ENCODE assay signal across 1 cellular context in genomic region chr6:111591370-111591900, GRCh38.
A peak's percentile ranks its signal among the peaks of the same experiment; 100 is the strongest.
TF ChIP-seq lines count a peak whose summit lies in the region.

No MANE protein-coding gene starts in this region.

TF ChIP-seq in HEK293, 187 proteins besides CTCF, POLR2A, EP300 and RAD21 (continued from another document and continues in another):
- TF ChIP-seq ZNF398 (tag by site-specific recombination; IDR thresholded peaks at IDR 0.05), result no peak
- TF ChIP-seq ZNF132 (tag by site-specific recombination; IDR thresholded peaks at IDR 0.05; ENCODE audit: borderline replicate concordance), result no peak
- TF ChIP-seq, protein P1, sequence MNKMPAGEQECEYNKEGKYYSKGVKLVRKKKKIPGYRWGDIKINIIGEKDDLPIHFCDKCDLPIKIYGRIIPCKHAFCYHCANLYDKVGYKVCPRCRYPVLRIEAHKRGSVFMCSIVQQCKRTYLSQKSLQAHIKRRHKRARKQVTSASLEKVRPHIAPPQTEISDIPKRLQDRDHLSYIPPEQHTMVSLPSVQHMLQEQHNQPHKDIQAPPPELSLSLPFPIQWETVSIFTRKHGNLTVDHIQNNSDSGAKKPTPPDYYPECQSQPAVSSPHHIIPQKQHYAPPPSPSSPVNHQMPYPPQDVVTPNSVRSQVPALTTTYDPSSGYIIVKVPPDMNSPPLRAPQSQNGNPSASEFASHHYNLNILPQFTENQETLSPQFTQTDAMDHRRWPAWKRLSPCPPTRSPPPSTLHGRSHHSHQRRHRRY (tag by site-specific recombination; IDR thresholded peaks at IDR 0.05), result no peak
- TF ChIP-seq ZFP3 (tag by site-specific recombination; IDR thresholded peaks at IDR 0.05; ENCODE audit: low read depth), result no peak
- TF ChIP-seq, protein P2, sequence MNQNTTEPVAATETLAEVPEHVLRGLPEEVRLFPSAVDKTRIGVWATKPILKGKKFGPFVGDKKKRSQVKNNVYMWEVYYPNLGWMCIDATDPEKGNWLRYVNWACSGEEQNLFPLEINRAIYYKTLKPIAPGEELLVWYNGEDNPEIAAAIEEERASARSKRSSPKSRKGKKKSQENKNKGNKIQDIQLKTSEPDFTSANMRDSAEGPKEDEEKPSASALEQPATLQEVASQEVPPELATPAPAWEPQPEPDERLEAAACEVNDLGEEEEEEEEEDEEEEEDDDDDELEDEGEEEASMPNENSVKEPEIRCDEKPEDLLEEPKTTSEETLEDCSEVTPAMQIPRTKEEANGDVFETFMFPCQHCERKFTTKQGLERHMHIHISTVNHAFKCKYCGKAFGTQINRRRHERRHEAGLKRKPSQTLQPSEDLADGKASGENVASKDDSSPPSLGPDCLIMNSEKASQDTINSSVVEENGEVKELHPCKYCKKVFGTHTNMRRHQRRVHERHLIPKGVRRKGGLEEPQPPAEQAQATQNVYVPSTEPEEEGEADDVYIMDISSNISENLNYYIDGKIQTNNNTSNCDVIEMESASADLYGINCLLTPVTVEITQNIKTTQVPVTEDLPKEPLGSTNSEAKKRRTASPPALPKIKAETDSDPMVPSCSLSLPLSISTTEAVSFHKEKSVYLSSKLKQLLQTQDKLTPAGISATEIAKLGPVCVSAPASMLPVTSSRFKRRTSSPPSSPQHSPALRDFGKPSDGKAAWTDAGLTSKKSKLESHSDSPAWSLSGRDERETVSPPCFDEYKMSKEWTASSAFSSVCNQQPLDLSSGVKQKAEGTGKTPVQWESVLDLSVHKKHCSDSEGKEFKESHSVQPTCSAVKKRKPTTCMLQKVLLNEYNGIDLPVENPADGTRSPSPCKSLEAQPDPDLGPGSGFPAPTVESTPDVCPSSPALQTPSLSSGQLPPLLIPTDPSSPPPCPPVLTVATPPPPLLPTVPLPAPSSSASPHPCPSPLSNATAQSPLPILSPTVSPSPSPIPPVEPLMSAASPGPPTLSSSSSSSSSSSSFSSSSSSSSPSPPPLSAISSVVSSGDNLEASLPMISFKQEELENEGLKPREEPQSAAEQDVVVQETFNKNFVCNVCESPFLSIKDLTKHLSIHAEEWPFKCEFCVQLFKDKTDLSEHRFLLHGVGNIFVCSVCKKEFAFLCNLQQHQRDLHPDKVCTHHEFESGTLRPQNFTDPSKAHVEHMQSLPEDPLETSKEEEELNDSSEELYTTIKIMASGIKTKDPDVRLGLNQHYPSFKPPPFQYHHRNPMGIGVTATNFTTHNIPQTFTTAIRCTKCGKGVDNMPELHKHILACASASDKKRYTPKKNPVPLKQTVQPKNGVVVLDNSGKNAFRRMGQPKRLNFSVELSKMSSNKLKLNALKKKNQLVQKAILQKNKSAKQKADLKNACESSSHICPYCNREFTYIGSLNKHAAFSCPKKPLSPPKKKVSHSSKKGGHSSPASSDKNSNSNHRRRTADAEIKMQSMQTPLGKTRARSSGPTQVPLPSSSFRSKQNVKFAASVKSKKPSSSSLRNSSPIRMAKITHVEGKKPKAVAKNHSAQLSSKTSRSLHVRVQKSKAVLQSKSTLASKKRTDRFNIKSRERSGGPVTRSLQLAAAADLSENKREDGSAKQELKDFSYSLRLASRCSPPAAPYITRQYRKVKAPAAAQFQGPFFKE (tag by site-specific recombination; IDR thresholded peaks at IDR 0.05; ENCODE audit: borderline replicate concordance), result no peak
- TF ChIP-seq ZNF341 (tag by site-specific recombination; IDR thresholded peaks at IDR 0.05; ENCODE audit: low read depth), result no peak
- TF ChIP-seq ZNF514 (tag by site-specific recombination; IDR thresholded peaks at IDR 0.05), result no peak
- TF ChIP-seq ZNF391 (tag by site-specific recombination; IDR thresholded peaks at IDR 0.05; ENCODE audit: borderline replicate concordance, low read depth), result peak; percentile 52; the same call in 1 of the 2 replicates
- TF ChIP-seq GLI4 (tag by site-specific recombination; IDR thresholded peaks at IDR 0.05), result no peak
- TF ChIP-seq ZNF404 (tag by site-specific recombination; IDR thresholded peaks at IDR 0.05), result no peak
- TF ChIP-seq ZFP41 (tag by site-specific recombination; IDR thresholded peaks at IDR 0.05; ENCODE audit: borderline replicate concordance), result no peak
- TF ChIP-seq PRDM6 (tag by site-specific recombination; IDR thresholded peaks at IDR 0.05), result peak; percentile 34; the same call in 1 of the 2 replicates
- no peak for TF ChIP-seq ZNF658 (tag by site-specific recombination; IDR thresholded peaks at IDR 0.05)
- TF ChIP-seq SP7 (tag by site-specific recombination; IDR thresholded peaks at IDR 0.05), result peak; percentile 91
- no peak for TF ChIP-seq ZNF670 (tag by site-specific recombination; IDR thresholded peaks at IDR 0.05; ENCODE audit: low read depth)
- TF ChIP-seq, protein P3, sequence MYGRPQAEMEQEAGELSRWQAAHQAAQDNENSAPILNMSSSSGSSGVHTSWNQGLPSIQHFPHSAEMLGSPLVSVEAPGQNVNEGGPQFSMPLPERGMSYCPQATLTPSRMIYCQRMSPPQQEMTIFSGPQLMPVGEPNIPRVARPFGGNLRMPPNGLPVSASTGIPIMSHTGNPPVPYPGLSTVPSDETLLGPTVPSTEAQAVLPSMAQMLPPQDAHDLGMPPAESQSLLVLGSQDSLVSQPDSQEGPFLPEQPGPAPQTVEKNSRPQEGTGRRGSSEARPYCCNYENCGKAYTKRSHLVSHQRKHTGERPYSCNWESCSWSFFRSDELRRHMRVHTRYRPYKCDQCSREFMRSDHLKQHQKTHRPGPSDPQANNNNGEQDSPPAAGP (tag by site-specific recombination; IDR thresholded peaks at IDR 0.05), result peak; percentile 60; the same call in 1 of the 2 replicates
- no peak; the same call in 1 of the 2 replicates for TF ChIP-seq ZNF37A (tag by site-specific recombination; IDR thresholded peaks at IDR 0.05)
- TF ChIP-seq ZBTB21 (tag by site-specific recombination; IDR thresholded peaks at IDR 0.05), result peak; percentile 63
- TF ChIP-seq ZBTB17 (tag by site-specific recombination; IDR thresholded peaks at IDR 0.05), result peak; percentile 97
- no peak for TF ChIP-seq ZNF302 (tag by site-specific recombination; IDR thresholded peaks at IDR 0.05; ENCODE audit: low read depth)
- peak; percentile 95 for TF ChIP-seq ZNF629 (tag by site-specific recombination; IDR thresholded peaks at IDR 0.05)
- no peak for TF ChIP-seq ZNF416 (tag by site-specific recombination; IDR thresholded peaks at IDR 0.05)
- no peak for TF ChIP-seq PBX3 (CRISPR knock-in tag; IDR thresholded peaks at IDR 0.05)
- no peak for TF ChIP-seq ZNF155 (tag by site-specific recombination; IDR thresholded peaks at IDR 0.05)
- TF ChIP-seq, protein P4, sequence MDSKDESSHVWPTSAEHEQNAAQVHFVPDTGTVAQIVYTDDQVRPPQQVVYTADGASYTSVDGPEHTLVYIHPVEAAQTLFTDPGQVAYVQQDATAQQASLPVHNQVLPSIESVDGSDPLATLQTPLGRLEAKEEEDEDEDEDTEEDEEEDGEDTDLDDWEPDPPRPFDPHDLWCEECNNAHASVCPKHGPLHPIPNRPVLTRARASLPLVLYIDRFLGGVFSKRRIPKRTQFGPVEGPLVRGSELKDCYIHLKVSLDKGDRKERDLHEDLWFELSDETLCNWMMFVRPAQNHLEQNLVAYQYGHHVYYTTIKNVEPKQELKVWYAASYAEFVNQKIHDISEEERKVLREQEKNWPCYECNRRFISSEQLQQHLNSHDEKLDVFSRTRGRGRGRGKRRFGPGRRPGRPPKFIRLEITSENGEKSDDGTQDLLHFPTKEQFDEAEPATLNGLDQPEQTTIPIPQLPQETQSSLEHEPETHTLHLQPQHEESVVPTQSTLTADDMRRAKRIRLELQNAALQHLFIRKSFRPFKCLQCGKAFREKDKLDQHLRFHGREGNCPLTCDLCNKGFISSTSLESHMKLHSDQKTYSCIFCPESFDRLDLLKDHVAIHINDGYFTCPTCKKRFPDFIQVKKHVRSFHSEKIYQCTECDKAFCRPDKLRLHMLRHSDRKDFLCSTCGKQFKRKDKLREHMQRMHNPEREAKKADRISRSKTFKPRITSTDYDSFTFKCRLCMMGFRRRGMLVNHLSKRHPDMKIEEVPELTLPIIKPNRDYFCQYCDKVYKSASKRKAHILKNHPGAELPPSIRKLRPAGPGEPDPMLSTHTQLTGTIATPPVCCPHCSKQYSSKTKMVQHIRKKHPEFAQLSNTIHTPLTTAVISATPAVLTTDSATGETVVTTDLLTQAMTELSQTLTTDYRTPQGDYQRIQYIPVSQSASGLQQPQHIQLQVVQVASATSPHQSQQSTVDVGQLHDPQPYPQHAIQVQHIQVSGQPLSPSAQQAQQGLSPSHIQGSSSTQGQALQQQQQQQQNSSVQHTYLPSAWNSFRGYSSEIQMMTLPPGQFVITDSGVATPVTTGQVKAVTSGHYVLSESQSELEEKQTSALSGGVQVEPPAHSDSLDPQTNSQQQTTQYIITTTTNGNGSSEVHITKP (tag by site-specific recombination; IDR thresholded peaks at IDR 0.05), result peak; percentile 41; the same call in 1 of the 2 replicates
- no peak for TF ChIP-seq ZNF664 (tag by site-specific recombination; IDR thresholded peaks at IDR 0.05)
- TF ChIP-seq ZNF600 (tag by site-specific recombination; IDR thresholded peaks at IDR 0.05), result peak; percentile 93
- TF ChIP-seq ZFP37 (tag by site-specific recombination; IDR thresholded peaks at IDR 0.05), result 0 out of 2 replicates have a peak, but pooled peaks have one; percentile 59
- TF ChIP-seq, protein P5, sequence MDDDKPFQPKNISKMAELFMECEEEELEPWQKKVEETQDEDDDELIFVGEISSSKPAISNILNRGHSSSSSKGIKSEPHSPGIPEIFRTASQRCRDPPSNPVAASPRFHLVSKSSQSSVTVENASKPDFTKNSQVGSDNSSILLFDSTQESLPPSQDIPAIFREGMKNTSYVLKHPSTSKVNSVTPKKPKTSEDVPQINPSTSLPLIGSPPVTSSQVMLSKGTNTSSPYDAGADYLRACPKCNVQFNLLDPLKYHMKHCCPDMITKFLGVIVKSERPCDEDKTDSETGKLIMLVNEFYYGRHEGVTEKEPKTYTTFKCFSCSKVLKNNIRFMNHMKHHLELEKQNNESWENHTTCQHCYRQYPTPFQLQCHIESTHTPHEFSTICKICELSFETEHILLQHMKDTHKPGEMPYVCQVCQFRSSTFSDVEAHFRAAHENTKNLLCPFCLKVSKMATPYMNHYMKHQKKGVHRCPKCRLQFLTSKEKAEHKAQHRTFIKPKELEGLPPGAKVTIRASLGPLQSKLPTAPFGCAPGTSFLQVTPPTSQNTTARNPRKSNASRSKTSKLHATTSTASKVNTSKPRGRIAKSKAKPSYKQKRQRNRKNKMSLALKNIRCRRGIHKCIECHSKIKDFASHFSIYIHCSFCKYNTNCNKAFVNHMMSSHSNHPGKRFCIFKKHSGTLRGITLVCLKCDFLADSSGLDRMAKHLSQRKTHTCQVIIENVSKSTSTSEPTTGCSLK (tag by site-specific recombination; IDR thresholded peaks at IDR 0.05), result no peak
- no peak for TF ChIP-seq ZNF791 (tag by site-specific recombination; IDR thresholded peaks at IDR 0.05)
- no peak for TF ChIP-seq ZNF175 (tag by site-specific recombination; IDR thresholded peaks at IDR 0.05)
- peak; percentile 20; the same call in 1 of the 2 replicates for TF ChIP-seq OVOL3 (tag by site-specific recombination; IDR thresholded peaks at IDR 0.05)
- peak; percentile 71; the same call in 1 of the 2 replicates for TF ChIP-seq KLF10 (tag by site-specific recombination; IDR thresholded peaks at IDR 0.05)
- peak; percentile 76 for TF ChIP-seq ZNF10 (tag by site-specific recombination; IDR thresholded peaks at IDR 0.05)
- TF ChIP-seq PRDM1 (tag by site-specific recombination; IDR thresholded peaks at IDR 0.05), result peak; percentile 91
- TF ChIP-seq GLI2 (tag by site-specific recombination; IDR thresholded peaks at IDR 0.05; ENCODE audit: borderline replicate concordance, low read depth), result no peak; the same call in 1 of the 2 replicates
- TF ChIP-seq HOXC10 (CRISPR knock-in tag; IDR thresholded peaks at IDR 0.05), result no peak
- no peak for TF ChIP-seq MZF1 (tag by site-specific recombination; IDR thresholded peaks at IDR 0.05; ENCODE audit: borderline replicate concordance)
- TF ChIP-seq ZNF366 (tag by site-specific recombination; conservative IDR thresholded peaks at IDR 0.05), result peak; percentile 81
- TF ChIP-seq ZNF585B (tag by site-specific recombination; IDR thresholded peaks at IDR 0.05), result no peak
- TF ChIP-seq, protein P6, sequence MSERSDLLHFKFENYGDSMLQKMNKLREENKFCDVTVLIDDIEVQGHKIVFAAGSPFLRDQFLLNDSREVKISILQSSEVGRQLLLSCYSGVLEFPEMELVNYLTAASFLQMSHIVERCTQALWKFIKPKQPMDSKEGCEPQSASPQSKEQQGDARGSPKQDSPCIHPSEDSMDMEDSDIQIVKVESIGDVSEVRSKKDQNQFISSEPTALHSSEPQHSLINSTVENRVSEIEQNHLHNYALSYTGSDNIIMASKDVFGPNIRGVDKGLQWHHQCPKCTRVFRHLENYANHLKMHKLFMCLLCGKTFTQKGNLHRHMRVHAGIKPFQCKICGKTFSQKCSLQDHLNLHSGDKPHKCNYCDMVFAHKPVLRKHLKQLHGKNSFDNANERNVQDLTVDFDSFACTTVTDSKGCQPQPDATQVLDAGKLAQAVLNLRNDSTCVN (tag by site-specific recombination; optimal IDR thresholded peaks at IDR 0.05), result no peak
